1 cellular context compared by ENCODE assay signal in genomic region chr2:23420840-23421476, GRCh38.
TF ChIP-seq lines count a peak whose summit lies in the region.

No MANE protein-coding gene starts in this region.

TF ChIP-seq in H1, 55 proteins besides CTCF, POLR2A, EP300 and RAD21:
- TF ChIP-seq CBX8 (IDR thresholded peaks at IDR 0.05; ENCODE audit: borderline replicate concordance, low read depth, low read length), result no peak
- TF ChIP-seq CTBP2 (IDR thresholded peaks at IDR 0.05; ENCODE audit: borderline replicate concordance, insufficient read depth, insufficient read length, low read length), result no peak
- TF ChIP-seq HDAC2 (IDR thresholded peaks at IDR 0.05; ENCODE audit: borderline replicate concordance in 1 of 2, low read depth in 2 of 2, low read length in 2 of 2), result no peak
- TF ChIP-seq KDM4A (IDR thresholded peaks at IDR 0.05; ENCODE audit: low read depth, low read length, severe bottlenecking), result no peak
- TF ChIP-seq PHF8 (conservative IDR thresholded peaks at IDR 0.05; ENCODE audit: low read depth, low read length), result no peak
- no peak for TF ChIP-seq EZH2 (IDR thresholded peaks at IDR 0.05; ENCODE audit: low read depth, low read length, severe bottlenecking)
- TF ChIP-seq HDAC6 (IDR thresholded peaks at IDR 0.05; ENCODE audit: low read depth, low read length), result no peak
- no peak for TF ChIP-seq KDM5A (IDR thresholded peaks at IDR 0.05; ENCODE audit: low read length)
- no peak for TF ChIP-seq BCL11A (IDR thresholded peaks at IDR 0.05; ENCODE audit: low read depth in 2 of 2, low read length in 2 of 2)
- no peak for TF ChIP-seq SIRT6 (IDR thresholded peaks at IDR 0.05; ENCODE audit: low read length)
